In the genomic region with DNA sequence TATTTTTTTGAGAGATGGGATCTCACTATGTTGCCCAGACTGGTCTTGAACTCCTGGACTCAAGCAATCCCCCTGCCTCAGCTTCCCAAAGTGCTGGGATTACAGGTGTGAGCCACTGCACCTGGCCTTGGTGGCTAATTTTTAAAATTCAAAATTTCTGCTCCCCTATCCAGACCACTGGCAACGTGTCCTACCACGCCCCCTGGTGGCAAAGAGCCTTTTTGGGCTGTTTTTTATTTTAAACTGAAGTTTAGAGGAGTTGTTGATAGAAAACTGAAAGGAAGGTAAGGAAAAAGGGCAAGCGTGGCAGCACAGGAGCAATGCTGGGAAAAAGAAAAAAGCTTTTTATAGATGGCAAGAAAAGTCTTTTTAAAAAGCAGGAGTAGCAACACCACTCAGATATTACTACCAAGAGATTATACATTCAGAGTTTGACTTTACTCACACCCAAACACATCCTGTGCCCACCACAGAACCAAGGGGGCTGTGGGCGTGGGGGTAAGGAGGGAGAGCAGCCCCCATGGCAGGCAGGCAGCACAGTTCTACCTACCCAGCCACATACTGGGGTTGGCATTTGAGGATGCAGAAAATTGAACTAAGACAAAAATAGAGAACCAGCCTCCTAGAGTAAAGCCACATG, we compare ENCODE assay signal across 8 cellular contexts. TPM values are rescaled to one million over a fixed set of nuclear protein-coding genes. Genes with fewer than 3 reads are reported as not detected.
DNase-seq lines count a peak whose midpoint lies in the region; ATAC-seq and TF ChIP-seq lines count a peak whose summit lies in the region.

No MANE protein-coding gene starts in this region.

- H3K27me3 Mint-ChIP-seq in MCF 10A (ENCODE audit: insufficient read depth, unreplicated experiment): no peaks in the 10 kb centered on the region

- BruUV-seq in MCF 10A (replicated peaks; lab: Mats Ljungman, UMichigan): no TSS peak

- no peaks in the 10 kb centered on the region for H3K9me3 Mint-ChIP-seq in MCF 10A (ENCODE audit: unreplicated experiment)

- no peak for TF ChIP-seq EP300 in Ishikawa (IDR thresholded peaks at IDR 0.05; ENCODE audit: borderline replicate concordance)

- H3K36me3 Mint-ChIP-seq in MCF 10A (ENCODE audit: insufficient read depth, unreplicated experiment): peaks cover 75% of the 10 kb centered on the region

- peaks cover 13% of the 10 kb centered on the region for H3K4me1 Mint-ChIP-seq in MCF 10A (ENCODE audit: insufficient read depth, unreplicated experiment)

- TF ChIP-seq RAD21 in Ishikawa (IDR thresholded peaks at IDR 0.05; ENCODE audit: low read depth): peak; percentile 74

- CTCF ChIA-PET in MCF 10A (lab: Yijun Ruan, JAX): interaction anchor here (0.5 to 2.7 kb wide), 9 partner anchors 10 to 333 kb away, joined by 3 to 26 read pairs (median 5); partner anchors contain the start of gene PRCD

- POLR2A ChIA-PET in MCF 10A (lab: Yijun Ruan, JAX): interaction anchor here (0.5 to 5.3 kb wide), 6 partner anchors 10 to 156 kb away, joined by 3 to 51 read pairs (median 13); partner anchors contain the start of genes JMJD6 and METTL23

- intact Hi-C loops in MCF 10A (cut with micrococcal nuclease): loop anchor here (2.0 to 10.0 kb wide), 3 partner anchors 33 to 192 kb away; no protein-coding TSS in a partner anchor

- TF ChIP-seq CTCF in WI38 (IDR thresholded peaks at IDR 0.05; ENCODE audit: low read depth, low read length) (peak; percentile 66), MCF 10A (IDR thresholded peaks at IDR 0.05; ENCODE audit: unreplicated experiment) (peak; percentile 74)

- DNase-seq in CD1c-positive myeloid dendritic cell (ENCODE audit: extremely low spot score) (peak; percentile 73), MCF 10A (ENCODE audit: unreplicated experiment) (peak; percentile 67), left kidney (ENCODE audit: low read depth, low spot score) (peak; percentile 74)
- DNase-seq in stimulated activated CD4-positive, alpha-beta T cell treated with anti-CD3 and anti-CD28 coated beads, Interleukin-4, amount 100 ng/mL, for 4 hours: peak; percentile 57 to 73

- H3K4me3 ChIP-seq in WI38 (ENCODE audit: low read depth, low read length): no peak overlapping the region

- no peak overlapping the region for H3K4me3 Mint-ChIP-seq in MCF 10A (ENCODE audit: unreplicated experiment)

- ATAC-seq in GM18520 (IDR thresholded peaks at IDR 0.05; ENCODE audit: unreplicated experiment): no peak
- ATAC-seq in HG02763 (IDR thresholded peaks at IDR 0.05; ENCODE audit: unreplicated experiment): no peak

- peak overlapping the region; percentile 55 for H3K27ac Mint-ChIP-seq in MCF 10A (ENCODE audit: low read depth, unreplicated experiment)

TF ChIP-seq in Ishikawa, 13 proteins besides CTCF, POLR2A, EP300 and RAD21:
- TF ChIP-seq TCF12 (IDR thresholded peaks at IDR 0.05; ENCODE audit: low read depth) (no peak), TAF1 (IDR thresholded peaks at IDR 0.05; ENCODE audit: low read depth) (no peak), ZBTB7A (IDR thresholded peaks at IDR 0.05; ENCODE audit: low read depth) (no peak), NFIC (IDR thresholded peaks at IDR 0.05) (no peak), TEAD4 (IDR thresholded peaks at IDR 0.05) (no peak), EGR1 (IDR thresholded peaks at IDR 0.05) (no peak), CEBPB (IDR thresholded peaks at IDR 0.05) (no peak), YY1 (IDR thresholded peaks at IDR 0.05; ENCODE audit: low read depth) (no peak), CREB1 (IDR thresholded peaks at IDR 0.05; ENCODE audit: low read depth) (no peak), FOXM1 (IDR thresholded peaks at IDR 0.05; ENCODE audit: borderline replicate concordance, low read depth) (no peak), MAX (IDR thresholded peaks at IDR 0.05) (no peak), USF1 (IDR thresholded peaks at IDR 0.05) (no peak), REST (IDR thresholded peaks at IDR 0.05; ENCODE audit: low read depth) (no peak)
TF ChIP-seq in Ishikawa: peak in this region for 0.

RNA-seq across cellular contexts. Expression of gene MXRA7, which starts 4.2 kb away (rescaled TPM):
- total RNA-seq in MCF 10A (2022): 33.6 and 35.1 TPM in 2 replicates

RNA-seq across cellular contexts. Expression of gene JMJD6, which starts 11.5 kb away (rescaled TPM):
- total RNA-seq in MCF 10A (2022): 29.4 and 45.8 TPM in 2 replicates

RNA-seq across cellular contexts. Expression of gene METTL23, which starts 11.7 kb away (rescaled TPM):
- 35.1 and 37.1 TPM in 2 replicates for total RNA-seq in MCF 10A (2022)

RNA-seq across cellular contexts. Expression of gene SRSF2, which starts 22.2 kb away (rescaled TPM):
- 161 and 168 TPM in 2 replicates for total RNA-seq in MCF 10A (2022)

RNA-seq across cellular contexts. Expression of gene MFSD11, which starts 23.0 kb away (rescaled TPM):
- 11.6 and 13.8 TPM in 2 replicates for total RNA-seq in MCF 10A (2022)
